In genomic region chr11:46889689-46890475, GRCh38 we compare ENCODE assay signal across 8 cellular contexts. TPM values are rescaled to one million over a fixed set of nuclear protein-coding genes. Genes with fewer than 3 reads are reported as not detected.
A peak's percentile ranks its signal among the peaks of the same experiment; 100 is the strongest.
DNase-seq lines count a peak whose midpoint lies in the region; ATAC-seq, FAIRE-seq and TF ChIP-seq lines count a peak whose summit lies in the region.

No MANE protein-coding gene starts in this region.

- no peaks in the 10 kb centered on the region for H3K36me3 Mint-ChIP-seq in activated naive CD4-positive, alpha-beta T cell treated with anti-CD3 and anti-CD28 coated beads, Interleukin-2, amount 10 ng/mL, durations not matched to agents 7 days and 5 days

- peak; percentile 85 for TF ChIP-seq CTCF in cardiac muscle cell (IDR thresholded peaks at IDR 0.05; ENCODE audit: low read depth, low read length)

- no peak overlapping the region for H3K27ac ChIP-seq in cardiac muscle cell
- H3K27ac ChIP-seq in aorta (ENCODE audit: low read depth in 1 of 2, low read length in 2 of 2) = no peak overlapping the region

- CTCF ChIA-PET in activated naive CD4-positive, alpha-beta T cell treated with anti-CD3 and anti-CD28 coated beads, Interleukin-2, amount 10 ng/mL, durations not matched to agents 7 days and 5 days (lab: Charles Lee) = interaction anchor here (0.7 to 3.2 kb wide), 3 partner anchors 261 to 265 kb away, joined by 3 to 17 read pairs (median 3); no protein-coding TSS in a partner anchor

- peaks cover 30% of the 10 kb centered on the region for H3K27me3 Mint-ChIP-seq in activated naive CD4-positive, alpha-beta T cell treated with anti-CD3 and anti-CD28 coated beads, Interleukin-2, amount 10 ng/mL, durations not matched to agents 7 days and 5 days

- no peak overlapping the region for H3K4me3 ChIP-seq in cardiac muscle cell
- H3K4me3 ChIP-seq in aorta (ENCODE audit: low read length in 2 of 2) = no peak overlapping the region

- no peaks in the 10 kb centered on the region for H3K9me3 Mint-ChIP-seq in activated naive CD4-positive, alpha-beta T cell treated with anti-CD3 and anti-CD28 coated beads, Interleukin-2, amount 10 ng/mL, durations not matched to agents 7 days and 5 days

- H3K36me3 ChIP-seq in cardiac muscle cell = peaks cover 31% of the 10 kb centered on the region
- no peaks in the 10 kb centered on the region for H3K36me3 ChIP-seq in aorta (ENCODE audit: control insufficient read depth in 1 of 2, insufficient read depth in 2 of 2, low read length in 1 of 2)

- no peak overlapping the region for H3K27ac Mint-ChIP-seq in activated naive CD4-positive, alpha-beta T cell treated with anti-CD3 and anti-CD28 coated beads, Interleukin-2, amount 10 ng/mL, durations not matched to agents 7 days and 5 days

- H3K4me1 Mint-ChIP-seq in activated naive CD4-positive, alpha-beta T cell treated with anti-CD3 and anti-CD28 coated beads, Interleukin-2, amount 10 ng/mL, durations not matched to agents 7 days and 5 days = no peaks in the 10 kb centered on the region

- peak; percentile 59 for ATAC-seq in GM18511 (IDR thresholded peaks at IDR 0.05; ENCODE audit: unreplicated experiment)
- peak; percentile 90 for ATAC-seq in SK-N-SH treated with all-trans-retinoic acid at 6 μM for 48 hours
- ATAC-seq in aorta (ENCODE audit: low FRiP score) = peak; percentile 91

- intact Hi-C loops in aorta (cut with DNase I) = loop anchor here (2.0 to 10.0 kb wide), 4 partner anchors 263 to 467 kb away; partner anchors contain the start of gene MYBPC3 (in 1 of the 2)

- H3K4me3 Mint-ChIP-seq in activated naive CD4-positive, alpha-beta T cell treated with anti-CD3 and anti-CD28 coated beads, Interleukin-2, amount 10 ng/mL, durations not matched to agents 7 days and 5 days = no peak overlapping the region

- 62 to 64% methylated on average over 23 of the region's 23 CpGs for WGBS in aorta, 2 donors

- FAIRE-seq in A204.1 (lab: Jason Lieb, UNC) = peak; percentile 60

- H3K27me3 ChIP-seq in cardiac muscle cell = no peaks in the 10 kb centered on the region
- H3K27me3 ChIP-seq in aorta (ENCODE audit: control insufficient read depth in 1 of 2, insufficient read depth in 2 of 2, low read length in 1 of 2) = no peaks in the 10 kb centered on the region

- DNase-seq in NCI-H1048 (lab: John Stamatoyannopoulos, UW) (peak; percentile 27), cardiac muscle cell (ENCODE audit: low read depth in 1 of 2, low spot score in 1 of 2) (peak; percentile 81 to 82), pulmonary artery endothelial cell (ENCODE audit: low read depth, low spot score) (peak; percentile 22), aorta (peak; percentile 66 to 73)
- peak; percentile 84 for DNase-seq in activated naive CD4-positive, alpha-beta T cell treated with anti-CD3 and anti-CD28 coated beads, Interleukin-2, amount 10 ng/mL, durations not matched to agents 7 days and 5 days

- H3K9me3 ChIP-seq in cardiac muscle cell (ENCODE audit: low read depth) (no peaks in the 10 kb centered on the region), aorta (ENCODE audit: control insufficient read depth, low read length) (no peaks in the 10 kb centered on the region)

- no peaks in the 10 kb centered on the region for H3K4me1 ChIP-seq in cardiac muscle cell (ENCODE audit: low read depth)
- no peaks in the 10 kb centered on the region for H3K4me1 ChIP-seq in aorta (ENCODE audit: control insufficient read depth in 1 of 2, insufficient read depth in 2 of 2, low read length in 2 of 2)

TF ChIP-seq in SK-N-SH treated with all-trans-retinoic acid at 6 μM for 48 hours, 23 proteins besides CTCF, POLR2A, EP300 and RAD21:
- TF ChIP-seq PATZ1 (CRISPR knock-in tag; IDR thresholded peaks at IDR 0.05; ENCODE audit: borderline replicate concordance) (no peak), ESRRG (CRISPR knock-in tag; IDR thresholded peaks at IDR 0.05) (no peak), ZC3H10 (CRISPR knock-in tag; IDR thresholded peaks at IDR 0.05) (no peak), CSRNP3 (CRISPR knock-in tag; IDR thresholded peaks at IDR 0.05) (no peak), ARNTL (CRISPR knock-in tag; IDR thresholded peaks at IDR 0.05; ENCODE audit: borderline replicate concordance, low read depth) (no peak), ZNF565 (CRISPR knock-in tag; conservative IDR thresholded peaks at IDR 0.05; ENCODE audit: low read depth) (no peak), OSR1 (CRISPR knock-in tag; IDR thresholded peaks at IDR 0.05) (no peak), CREB5 (CRISPR knock-in tag; IDR thresholded peaks at IDR 0.05; ENCODE audit: low read depth) (no peak), RARB (CRISPR knock-in tag; IDR thresholded peaks at IDR 0.05) (no peak), TCF4 (CRISPR knock-in tag; IDR thresholded peaks at IDR 0.05; ENCODE audit: borderline replicate concordance) (no peak), ZFP30 (CRISPR knock-in tag; IDR thresholded peaks at IDR 0.05) (no peak), ZNF8 (CRISPR knock-in tag; IDR thresholded peaks at IDR 0.05) (no peak), BACH2 (CRISPR knock-in tag; IDR thresholded peaks at IDR 0.05; ENCODE audit: borderline replicate concordance) (no peak), PPARA (CRISPR knock-in tag; IDR thresholded peaks at IDR 0.05; ENCODE audit: borderline replicate concordance) (no peak), TOX (CRISPR knock-in tag; IDR thresholded peaks at IDR 0.05; ENCODE audit: borderline replicate concordance) (no peak)

RNA-seq across cellular contexts. Expression of gene LRP4, which starts 28.5 kb away (rescaled TPM):
- total RNA-seq in cardiac muscle cell (14.6 and 19.2 TPM in 2 replicates), pulmonary artery endothelial cell (0.53 and 1.9 TPM in 2 replicates), aorta (1 to 10 TPM; 4.0 to 8.6 TPM)
- polyA plus RNA-seq in cardiac muscle cell (14.6 and 15.9 TPM in 2 replicates), aorta (1 to 10 TPM in 1 of 2 donors, under 1 TPM in 1; 0.90 to 2.1 TPM)

RNA-seq across cellular contexts. Expression of gene CKAP5, which starts 43.8 kb away (rescaled TPM):
- total RNA-seq in cardiac muscle cell (58.1 and 122 TPM in 2 replicates), pulmonary artery endothelial cell (78.5 and 114 TPM in 2 replicates), aorta (10 to 100 TPM; 59.6 to 64.5 TPM)
- polyA plus RNA-seq in cardiac muscle cell (38.1 and 77.8 TPM in 2 replicates), aorta (10 to 100 TPM; 12.0 to 18.4 TPM)

RNA-seq across cellular contexts. Expression of gene CSTPP1, which starts 46.7 kb away (rescaled TPM):
- total RNA-seq in cardiac muscle cell (46.4 and 49.7 TPM in 2 replicates), pulmonary artery endothelial cell (15.2 and 15.4 TPM in 2 replicates), aorta (10 to 100 TPM; 19.1 to 22.7 TPM)
- polyA plus RNA-seq in cardiac muscle cell (81.6 and 83.6 TPM in 2 replicates), aorta (10 to 100 TPM; 12.5 to 26.0 TPM)

Comparison
In these comparisons a context has a peak if more than half of its experiments do, and no peak if none do; other contexts are left out.
1. DNase-seq: peak in every context shown above with its lines; median percentile 84 in activated naive CD4-positive, alpha-beta T cell treated with anti-CD3 and anti-CD28 coated beads, Interleukin-2, amount 10 ng/mL, durations not matched to agents 7 days and 5 days; 82 in cardiac muscle cell; 70 in aorta; 27 in NCI-H1048; 22 in pulmonary artery endothelial cell.